1 cellular context compared by ENCODE assay signal in the genomic region with DNA sequence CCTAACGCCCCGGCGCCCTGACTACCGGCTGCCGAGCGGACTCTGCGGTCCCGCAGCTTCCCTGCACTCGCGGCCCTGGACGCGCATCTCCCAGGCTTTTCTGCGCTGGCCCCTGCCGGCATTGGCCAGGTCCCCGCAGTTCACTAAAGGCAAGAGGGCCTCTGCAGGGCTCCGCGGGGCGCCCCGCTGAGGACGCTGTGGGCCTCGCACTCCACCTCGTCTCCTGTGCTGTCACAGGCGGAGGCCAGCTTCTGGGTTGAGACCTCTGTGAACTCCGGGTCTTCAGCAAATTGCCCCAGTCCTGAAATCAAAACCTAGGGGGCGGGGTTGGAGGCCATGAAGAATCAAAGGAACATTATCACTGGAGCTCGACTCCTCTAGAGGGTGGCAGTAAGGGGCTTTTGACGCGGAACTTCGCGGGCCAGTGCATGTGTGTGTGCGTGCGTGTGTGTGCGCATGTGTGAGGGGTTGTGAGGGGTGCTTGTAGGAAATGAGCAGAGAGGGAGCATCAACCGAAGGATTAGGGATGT.
TF ChIP-seq lines count a peak whose summit lies in the region.

No MANE protein-coding gene starts in this region.

TF ChIP-seq in SK-N-SH treated with all-trans-retinoic acid at 6 μM for 48 hours, 23 proteins besides CTCF, POLR2A, EP300 and RAD21 (continued from another document):
- TF ChIP-seq, protein P1, sequence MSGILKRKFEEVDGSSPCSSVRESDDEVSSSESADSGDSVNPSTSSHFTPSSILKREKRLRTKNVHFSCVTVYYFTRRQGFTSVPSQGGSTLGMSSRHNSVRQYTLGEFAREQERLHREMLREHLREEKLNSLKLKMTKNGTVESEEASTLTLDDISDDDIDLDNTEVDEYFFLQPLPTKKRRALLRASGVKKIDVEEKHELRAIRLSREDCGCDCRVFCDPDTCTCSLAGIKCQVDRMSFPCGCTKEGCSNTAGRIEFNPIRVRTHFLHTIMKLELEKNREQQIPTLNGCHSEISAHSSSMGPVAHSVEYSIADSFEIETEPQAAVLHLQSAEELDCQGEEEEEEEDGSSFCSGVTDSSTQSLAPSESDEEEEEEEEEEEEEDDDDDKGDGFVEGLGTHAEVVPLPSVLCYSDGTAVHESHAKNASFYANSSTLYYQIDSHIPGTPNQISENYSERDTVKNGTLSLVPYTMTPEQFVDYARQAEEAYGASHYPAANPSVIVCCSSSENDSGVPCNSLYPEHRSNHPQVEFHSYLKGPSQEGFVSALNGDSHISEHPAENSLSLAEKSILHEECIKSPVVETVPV (CRISPR knock-in tag; IDR thresholded peaks at IDR 0.05) = no peak
- no peak for TF ChIP-seq GLIS3 (CRISPR knock-in tag; IDR thresholded peaks at IDR 0.05)
- no peak for TF ChIP-seq ESRRG (CRISPR knock-in tag; IDR thresholded peaks at IDR 0.05)
- TF ChIP-seq BACH2 (CRISPR knock-in tag; IDR thresholded peaks at IDR 0.05; ENCODE audit: borderline replicate concordance) = no peak
- TF ChIP-seq, protein P2, sequence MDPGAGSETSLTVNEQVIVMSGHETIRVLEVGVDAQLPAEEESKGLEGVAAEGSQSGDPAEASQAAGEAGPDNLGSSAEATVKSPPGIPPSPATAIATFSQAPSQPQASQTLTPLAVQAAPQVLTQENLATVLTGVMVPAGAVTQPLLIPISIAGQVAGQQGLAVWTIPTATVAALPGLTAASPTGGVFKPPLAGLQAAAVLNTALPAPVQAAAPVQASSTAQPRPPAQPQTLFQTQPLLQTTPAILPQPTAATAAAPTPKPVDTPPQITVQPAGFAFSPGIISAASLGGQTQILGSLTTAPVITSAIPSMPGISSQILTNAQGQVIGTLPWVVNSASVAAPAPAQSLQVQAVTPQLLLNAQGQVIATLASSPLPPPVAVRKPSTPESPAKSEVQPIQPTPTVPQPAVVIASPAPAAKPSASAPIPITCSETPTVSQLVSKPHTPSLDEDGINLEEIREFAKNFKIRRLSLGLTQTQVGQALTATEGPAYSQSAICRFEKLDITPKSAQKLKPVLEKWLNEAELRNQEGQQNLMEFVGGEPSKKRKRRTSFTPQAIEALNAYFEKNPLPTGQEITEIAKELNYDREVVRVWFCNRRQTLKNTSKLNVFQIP (CRISPR knock-in tag; IDR thresholded peaks at IDR 0.05; ENCODE audit: borderline replicate concordance, low read depth) = no peak
- TF ChIP-seq ISL1 (CRISPR knock-in tag; IDR thresholded peaks at IDR 0.05) = no peak
- no peak for TF ChIP-seq ZFP3 (CRISPR knock-in tag; IDR thresholded peaks at IDR 0.05)
- TF ChIP-seq RARB (CRISPR knock-in tag; IDR thresholded peaks at IDR 0.05) = no peak
- TF ChIP-seq ZC3H10 (CRISPR knock-in tag; IDR thresholded peaks at IDR 0.05) = no peak
- TF ChIP-seq TCF4 (CRISPR knock-in tag; IDR thresholded peaks at IDR 0.05; ENCODE audit: borderline replicate concordance) = no peak
- TF ChIP-seq PPARA (CRISPR knock-in tag; IDR thresholded peaks at IDR 0.05; ENCODE audit: borderline replicate concordance) = no peak
- no peak for TF ChIP-seq ZNF70 (CRISPR knock-in tag; IDR thresholded peaks at IDR 0.05)
- no peak for TF ChIP-seq SNAI2 (CRISPR knock-in tag; IDR thresholded peaks at IDR 0.05)
- TF ChIP-seq, protein P3, sequence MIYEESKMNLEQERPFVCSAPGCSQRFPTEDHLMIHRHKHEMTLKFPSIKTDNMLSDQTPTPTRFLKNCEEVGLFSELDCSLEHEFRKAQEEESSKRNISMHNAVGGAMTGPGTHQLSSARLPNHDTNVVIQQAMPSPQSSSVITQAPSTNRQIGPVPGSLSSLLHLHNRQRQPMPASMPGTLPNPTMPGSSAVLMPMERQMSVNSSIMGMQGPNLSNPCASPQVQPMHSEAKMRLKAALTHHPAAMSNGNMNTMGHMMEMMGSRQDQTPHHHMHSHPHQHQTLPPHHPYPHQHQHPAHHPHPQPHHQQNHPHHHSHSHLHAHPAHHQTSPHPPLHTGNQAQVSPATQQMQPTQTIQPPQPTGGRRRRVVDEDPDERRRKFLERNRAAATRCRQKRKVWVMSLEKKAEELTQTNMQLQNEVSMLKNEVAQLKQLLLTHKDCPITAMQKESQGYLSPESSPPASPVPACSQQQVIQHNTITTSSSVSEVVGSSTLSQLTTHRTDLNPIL (CRISPR knock-in tag; IDR thresholded peaks at IDR 0.05; ENCODE audit: low read depth) = no peak
